Comparison of ENCODE assay signal across 35 cellular contexts in the genomic region with DNA sequence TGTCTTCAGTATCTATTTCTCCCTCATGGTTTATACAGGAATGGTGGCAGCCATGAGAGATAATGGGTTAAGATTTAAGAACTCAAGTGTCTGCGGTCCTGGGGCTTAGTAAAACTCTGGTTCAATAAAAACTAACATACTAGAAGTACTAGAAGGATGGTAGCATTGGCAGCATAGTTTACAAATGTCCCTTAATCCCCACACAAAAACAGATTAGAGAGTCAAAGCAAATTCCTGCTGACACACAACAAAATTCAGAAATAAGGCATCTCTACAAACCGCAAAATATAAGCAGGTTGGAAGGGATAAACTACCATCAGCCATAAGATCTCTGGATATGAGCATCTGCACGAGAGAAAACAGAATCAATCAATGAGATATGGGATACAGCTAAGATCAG.
"Had no signal": no experiment of that assay in that cellular context is flagged by ENCODE, and none has a peak within 500 bp of the region (broad histone marks: within the 10 kb centered on the region; RNA-seq: fewer than 3 reads in every experiment).

No MANE protein-coding gene starts in this region.

- H3K27ac ChIP-seq: epithelial cell of prostate, gastrocnemius medialis, hepatocyte, pancreas, right lobe of liver, skin epidermis, thyroid gland, upper lobe of left lung, vagina, VCaP had no signal

- H3K4me3 ChIP-seq: gastrocnemius medialis, hepatocyte, pancreas, right lobe of liver, skin epidermis, thyroid gland, upper lobe of left lung, vagina had no signal

- H3K27ac Mint-ChIP-seq: activated naive CD4-positive, alpha-beta T cell treated with anti-CD3 and anti-CD28 coated beads, Interleukin-2, amount 10 ng/mL, durations not matched to agents 7 days and 5 days; activated naive CD8-positive, alpha-beta T cell treated with anti-CD3 and anti-CD28 coated beads, Interleukin-2, amount 10 ng/mL, durations not matched to agents 7 days and 5 days; dendritic cell treated with granulocyte-macrophage colony-stimulating factor and Interleukin-4, amounts not matched to agents 40 ng/mL and 50 ng/mL, for 4 days; immature natural killer cell; mesothelial cell of epicardium; stimulated activated effector memory CD8-positive, alpha-beta T cell treated with anti-CD3 and anti-CD28 coated beads, Interleukin-12 subunit alpha, Interleukin-12 subunit beta, amount 100 ng/mL, for 72 hours; stimulated activated naive CD8-positive, alpha-beta T cell treated with anti-CD3 and anti-CD28 coated beads, Interleukin-15, amount 100 ng/mL, for 72 hours; T-helper 1 cell treated with Interleukin-12 subunit alpha and Interleukin-12 subunit beta and Interleukin-4 antibody, amounts not matched to agents 30 μg/mL and 1 μg/mL, for 36 hours had no signal

- H3K36me3 Mint-ChIP-seq: mesothelial cell of epicardium; stimulated activated effector memory CD8-positive, alpha-beta T cell treated with anti-CD3 and anti-CD28 coated beads, Interleukin-12 subunit alpha, Interleukin-12 subunit beta, amount 100 ng/mL, for 72 hours had no signal

- H3K4me3 Mint-ChIP-seq: activated naive CD4-positive, alpha-beta T cell treated with anti-CD3 and anti-CD28 coated beads, Interleukin-2, amount 10 ng/mL, durations not matched to agents 7 days and 5 days; activated naive CD8-positive, alpha-beta T cell treated with anti-CD3 and anti-CD28 coated beads, Interleukin-2, amount 10 ng/mL, durations not matched to agents 7 days and 5 days; central memory CD8-positive, alpha-beta T cell; dendritic cell treated with granulocyte-macrophage colony-stimulating factor and Interleukin-4, amounts not matched to agents 40 ng/mL and 50 ng/mL, for 4 days; immature natural killer cell; mesothelial cell of epicardium; naive B cell; stimulated activated effector memory CD8-positive, alpha-beta T cell treated with anti-CD3 and anti-CD28 coated beads, Interleukin-12 subunit alpha, Interleukin-12 subunit beta, amount 100 ng/mL, for 72 hours; stimulated activated naive CD8-positive, alpha-beta T cell treated with anti-CD3 and anti-CD28 coated beads, Interleukin-15, amount 100 ng/mL, for 72 hours; T-helper 1 cell treated with Interleukin-12 subunit alpha and Interleukin-12 subunit beta and Interleukin-4 antibody, amounts not matched to agents 30 μg/mL and 1 μg/mL, for 36 hours had no signal

- ATAC-seq: activated CD4-positive, CD25-positive, alpha-beta regulatory T cell treated with anti-CD3 and anti-CD28 coated beads, Interleukin-2, amount 50 U/mL, for 24 hours; gastrocnemius medialis; left colon; pancreas; right lobe of liver; stimulated activated effector memory CD8-positive, alpha-beta T cell treated with anti-CD3 and anti-CD28 coated beads, Interleukin-12 subunit alpha, Interleukin-12 subunit beta, amount 100 ng/mL, for 72 hours; stimulated activated naive CD8-positive, alpha-beta T cell treated with anti-CD3 and anti-CD28 coated beads, Interleukin-15, amount 100 ng/mL, for 72 hours had no signal

- H3K27me3 Mint-ChIP-seq: activated naive CD4-positive, alpha-beta T cell treated with anti-CD3 and anti-CD28 coated beads, Interleukin-2, amount 10 ng/mL, durations not matched to agents 7 days and 5 days; activated naive CD8-positive, alpha-beta T cell treated with anti-CD3 and anti-CD28 coated beads, Interleukin-2, amount 10 ng/mL, durations not matched to agents 7 days and 5 days; central memory CD8-positive, alpha-beta T cell; dendritic cell treated with granulocyte-macrophage colony-stimulating factor and Interleukin-4, amounts not matched to agents 40 ng/mL and 50 ng/mL, for 4 days; naive B cell; stimulated activated naive CD8-positive, alpha-beta T cell treated with anti-CD3 and anti-CD28 coated beads, Interleukin-15, amount 100 ng/mL, for 72 hours had no signal

- DNase-seq: activated CD4-positive, alpha-beta T cell treated with anti-CD3 and anti-CD28 coated beads for 48 hours; activated CD4-positive, alpha-beta T cell treated with anti-CD3 and anti-CD28 coated beads, Interleukin-2, amount 50 U/mL, for 48 hours; activated CD8-positive, alpha-beta memory T cell treated with anti-CD3 and anti-CD28 coated beads, Interleukin-2, amount 50 U/mL, for 4 hours; activated gamma-delta T cell; activated naive CD4-positive, alpha-beta T cell treated with anti-CD3 and anti-CD28 coated beads, Interleukin-2, amount 10 ng/mL, durations not matched to agents 7 days and 5 days; activated naive CD8-positive, alpha-beta T cell treated with anti-CD3 and anti-CD28 coated beads, Interleukin-2, amount 10 ng/mL, durations not matched to agents 7 days and 5 days; activated T-cell treated with anti-CD3 and anti-CD28 coated beads, Interleukin-2, amount 50 U/mL, for 1 hour; amniotic stem cell; effector CD4-positive, alpha-beta T cell; gastrocnemius medialis; immature natural killer cell; kidney; left colon; mammary epithelial cell; naive B cell; nucleus accumbens; pancreas; right lobe of liver; stimulated activated CD4-positive, alpha-beta T cell treated with anti-CD3 and anti-CD28 coated beads, Interleukin-4, amount 100 ng/mL, for 24 hours; stimulated activated naive CD8-positive, alpha-beta T cell treated with anti-CD3 and anti-CD28 coated beads, Interleukin-15, amount 100 ng/mL, for 72 hours; substantia nigra; T-helper 9 cell; thyroid gland; upper lobe of left lung had no signal

- H3K27me3 ChIP-seq: gastrocnemius medialis, hepatocyte, pancreas, right lobe of liver, thyroid gland, upper lobe of left lung, vagina had no signal

- H3K36me3 ChIP-seq: gastrocnemius medialis, pancreas, right lobe of liver, thyroid gland, upper lobe of left lung, vagina had no signal

- H3K9me3 ChIP-seq: gastrocnemius medialis, pancreas, right lobe of liver, thyroid gland, upper lobe of left lung, vagina had no signal

- H3K9me3 Mint-ChIP-seq: activated naive CD4-positive, alpha-beta T cell treated with anti-CD3 and anti-CD28 coated beads, Interleukin-2, amount 10 ng/mL, durations not matched to agents 7 days and 5 days; activated naive CD8-positive, alpha-beta T cell treated with anti-CD3 and anti-CD28 coated beads, Interleukin-2, amount 10 ng/mL, durations not matched to agents 7 days and 5 days; central memory CD8-positive, alpha-beta T cell; dendritic cell treated with granulocyte-macrophage colony-stimulating factor and Interleukin-4, amounts not matched to agents 40 ng/mL and 50 ng/mL, for 4 days; immature natural killer cell; mesothelial cell of epicardium; naive B cell; stimulated activated effector memory CD8-positive, alpha-beta T cell treated with anti-CD3 and anti-CD28 coated beads, Interleukin-12 subunit alpha, Interleukin-12 subunit beta, amount 100 ng/mL, for 72 hours; stimulated activated naive CD8-positive, alpha-beta T cell treated with anti-CD3 and anti-CD28 coated beads, Interleukin-15, amount 100 ng/mL, for 72 hours; T-helper 1 cell treated with Interleukin-12 subunit alpha and Interleukin-12 subunit beta and Interleukin-4 antibody, amounts not matched to agents 30 μg/mL and 1 μg/mL, for 36 hours had no signal

- H3K4me1 ChIP-seq: pancreas, vagina had no signal
